ENCODE assay signal across 12 cellular contexts in genomic region chr9:124780060-124780756, GRCh38. TPM values are rescaled to one million over a fixed set of nuclear protein-coding genes. Genes with fewer than 3 reads are reported as not detected.
DNase-seq lines count a peak whose midpoint lies in the region; ATAC-seq, FAIRE-seq and TF ChIP-seq lines count a peak whose summit lies in the region.
"Had no signal": no experiment of that assay in that cellular context is flagged by ENCODE, and none has a peak within 500 bp of the region (broad histone marks: within the 10 kb centered on the region; RNA-seq: fewer than 3 reads in every experiment).

No MANE protein-coding gene starts in this region.

- H3K4me1 Mint-ChIP-seq in T-helper 2 cell treated with Interferon-gamma antibody and Interleukin-4, amounts not matched to agents 5 μg/mL and 100 μg/mL, for 36 hours (ENCODE audit: low read depth) = peaks cover 6% of the 10 kb centered on the region

- H3K4me3 ChIP-seq in Karpas-422 (ENCODE audit: low read length) (no peak overlapping the region), colonic mucosa (no peak overlapping the region), HepG2 (replicated peaks in 1 of 3; ENCODE audit: insufficient read depth in 1 of 3, low read depth in 2 of 3, low read length in 3 of 3) (no peak overlapping the region), stomach smooth muscle (ENCODE audit: low read length in 2 of 2) (no peak overlapping the region)
- H3K4me3 ChIP-seq: cardiac muscle cell had no signal

- no peak for TF ChIP-seq RAD21 in HepG2 (CRISPR knock-in tag; IDR thresholded peaks at IDR 0.05)

- no peaks in the 10 kb centered on the region for H3K36me3 Mint-ChIP-seq in T-helper 2 cell treated with Interferon-gamma antibody and Interleukin-4, amounts not matched to agents 5 μg/mL and 100 μg/mL, for 36 hours (ENCODE audit: low read depth)
- H3K36me3 Mint-ChIP-seq: natural killer cell treated with Interleukin-12 subunit alpha and Interleukin-12 subunit beta and Interleukin-15 and Interleukin-18, amount 100 ng/mL, for 72 hours had no signal

- 25% methylated on average over 3 of the region's 14 CpGs for WGBS in HepG2 (ENCODE audit: low lambda C conversion rate)

- POLR2A ChIA-PET in HepG2 (lab: Yijun Ruan, JAX) = interaction anchor here (1.1 to 1.4 kb wide), 6 partner anchors 15 to 82 kb away, joined by 3 to 7 read pairs (median 4); partner anchors contain the start of genes ARPC5L and WDR38

- H3K9ac ChIP-seq in Karpas-422 (ENCODE audit: low read length) (no peak overlapping the region), colonic mucosa (ENCODE audit: low read depth in 2 of 2, low read length in 2 of 2) (no peak overlapping the region), HepG2 (ENCODE audit: insufficient read depth, low read depth, low read length) (no peak overlapping the region), stomach smooth muscle (ENCODE audit: low read length in 2 of 2) (peak overlapping the region; percentile 26 to 55)

- CTCF ChIA-PET in HepG2 (lab: Yijun Ruan, JAX; ENCODE audit: low intra/inter-chr PET ratio, low total read pairs) = interaction anchor here (4.0 kb wide), 1 partner anchor 72 kb away, joined by 18 read pairs; the partner anchor contains the start of gene WDR38

- no peak overlapping the region for H3K4me3 Mint-ChIP-seq in T-helper 2 cell treated with Interferon-gamma antibody and Interleukin-4, amounts not matched to agents 5 μg/mL and 100 μg/mL, for 36 hours
- H3K4me3 Mint-ChIP-seq: natural killer cell treated with Interleukin-12 subunit alpha and Interleukin-12 subunit beta and Interleukin-15 and Interleukin-18, amount 100 ng/mL, for 72 hours had no signal

- TF ChIP-seq CTCF in colonic mucosa (IDR thresholded peaks at IDR 0.05) (no peak), HepG2 (CRISPR knock-in tag; IDR thresholded peaks at IDR 0.05) (no peak)

- intact Hi-C loops in colonic mucosa (cut with DNase I) (no loop called here), HepG2 (cut with micrococcal nuclease; ENCODE audit: unreplicated experiment) (no loop called here)

- no peak overlapping the region for H3K4me2 ChIP-seq in Karpas-422 (ENCODE audit: low read depth, low read length, poor library complexity, severe bottlenecking)
- peak overlapping the region; percentile 1; the same call in 1 of the 2 replicates for H3K4me2 ChIP-seq in HepG2 (ENCODE audit: low read depth, low read length)

- no TSS peak for BruUV-seq in HepG2 (replicated peaks; lab: Mats Ljungman, UMichigan)

- peaks cover 31% of the 10 kb centered on the region for H3K27me3 Mint-ChIP-seq in T-helper 2 cell treated with Interferon-gamma antibody and Interleukin-4, amounts not matched to agents 5 μg/mL and 100 μg/mL, for 36 hours (ENCODE audit: low read depth)

- H3K27ac ChIP-seq in Karpas-422 (ENCODE audit: low read length) = no peak overlapping the region
- no peak overlapping the region for H3K27ac ChIP-seq in colonic mucosa
- H3K27ac ChIP-seq in HepG2 (ENCODE audit: extremely low read length, insufficient read depth, low read length) = no peak overlapping the region
- H3K27ac ChIP-seq in stomach smooth muscle (ENCODE audit: low read length) = peak overlapping the region; percentile 58
- H3K27ac ChIP-seq: cardiac muscle cell had no signal

- in situ Hi-C loops in HepG2 (cut with HindIII; ENCODE audit: extremely low pct_ligation_motif_present, low pct_unique_long_range_greater_than_20kb) = no loop called here

- TF ChIP-seq POLR2A in HepG2 (IDR thresholded peaks at IDR 0.05; ENCODE audit: insufficient read depth in 1 of 2, low read depth in 2 of 2, low read length in 2 of 2) = no peak

- peak; percentile 29 for DNase-seq in Karpas-422
- DNase-seq in colonic mucosa = peak; percentile 18
- no peak for DNase-seq in HepG2 (ENCODE audit: low spot score)
- no peak for DNase-seq in kidney glomerular epithelial cell (lab: John Stamatoyannopoulos, UW)
- DNase-seq in T-helper 2 cell treated with Interferon-gamma antibody and Interleukin-4, amounts not matched to agents 5 μg/mL and 100 μg/mL, for 36 hours (ENCODE audit: low spot score) = no peak
- DNase-seq: stimulated activated CD4-positive, alpha-beta T cell treated with anti-CD3 and anti-CD28 coated beads, Interleukin-4, amount 100 ng/mL, for 24 hours had no signal

- no peak for FAIRE-seq in HepG2 (lab: Jason Lieb, UNC)
- FAIRE-seq: D721Med had no signal

- H2AFZ ChIP-seq in Karpas-422 (ENCODE audit: low read length) (no peak overlapping the region), HepG2 (ENCODE audit: low read length) (no peak overlapping the region)

- TF ChIP-seq EP300 in HepG2 (IDR thresholded peaks at IDR 0.05; ENCODE audit: low read depth in 2 of 2, low read length in 2 of 2) (no peak), HepG2 (CRISPR knock-in tag; IDR thresholded peaks at IDR 0.05; ENCODE audit: borderline replicate concordance) (no peak)

- H3K9me3 ChIP-seq in Karpas-422 (ENCODE audit: low read length) = no peaks in the 10 kb centered on the region
- H3K9me3 ChIP-seq in colonic mucosa = no peaks in the 10 kb centered on the region
- H3K9me3 ChIP-seq in HepG2 (ENCODE audit: low read length) = no peaks in the 10 kb centered on the region
- H3K9me3 ChIP-seq in stomach smooth muscle (ENCODE audit: control insufficient read depth in 2 of 2, low read length in 2 of 2) = no peaks in the 10 kb centered on the region

- H3K36me3 ChIP-seq in Karpas-422 (ENCODE audit: insufficient read depth, low read length) (no peaks in the 10 kb centered on the region), colonic mucosa (no peaks in the 10 kb centered on the region), HepG2 (replicated peaks in 1 of 2; ENCODE audit: control insufficient read depth in 1 of 2, insufficient read depth in 2 of 2, low read length in 2 of 2) (no peaks in the 10 kb centered on the region), stomach smooth muscle (ENCODE audit: control insufficient read depth in 2 of 2, insufficient read depth in 2 of 2, low read length in 2 of 2) (no peaks in the 10 kb centered on the region)
- H3K36me3 ChIP-seq: cardiac muscle cell had no signal

- H3K9me3 Mint-ChIP-seq in T-helper 2 cell treated with Interferon-gamma antibody and Interleukin-4, amounts not matched to agents 5 μg/mL and 100 μg/mL, for 36 hours = no peaks in the 10 kb centered on the region
- H3K9me3 Mint-ChIP-seq: natural killer cell treated with Interleukin-12 subunit alpha and Interleukin-12 subunit beta and Interleukin-15 and Interleukin-18, amount 100 ng/mL, for 72 hours had no signal

- H3K27me3 ChIP-seq in Karpas-422 (ENCODE audit: low read length) (no peaks in the 10 kb centered on the region), colonic mucosa (peaks cover 17% of the 10 kb centered on the region), HepG2 (ENCODE audit: control insufficient read depth in 1 of 2, insufficient read depth in 2 of 2, low read length in 2 of 2) (peaks cover 2 to 20% of the 10 kb centered on the region in 2 experiments; a peak in 4 of 5 replicates), stomach smooth muscle (ENCODE audit: control insufficient read depth in 1 of 2, insufficient read depth in 2 of 2, low read length in 2 of 2) (no peaks in the 10 kb centered on the region)

- H3K4me1 ChIP-seq in Karpas-422 (ENCODE audit: low read length) (no peaks in the 10 kb centered on the region), colonic mucosa (peaks cover 7% of the 10 kb centered on the region), HepG2 (ENCODE audit: insufficient read depth, low read length) (peaks cover 46% of the 10 kb centered on the region), stomach smooth muscle (ENCODE audit: control insufficient read depth, insufficient read depth, low read length) (peaks cover 49% of the 10 kb centered on the region)

- H3K79me2 ChIP-seq in Karpas-422 (ENCODE audit: low read length) = no peaks in the 10 kb centered on the region
- H3K79me2 ChIP-seq in HepG2 (ENCODE audit: insufficient read depth, low read length) = no peaks in the 10 kb centered on the region

- no peak overlapping the region for H3K27ac Mint-ChIP-seq in T-helper 2 cell treated with Interferon-gamma antibody and Interleukin-4, amounts not matched to agents 5 μg/mL and 100 μg/mL, for 36 hours
- H3K27ac Mint-ChIP-seq: natural killer cell treated with Interleukin-12 subunit alpha and Interleukin-12 subunit beta and Interleukin-15 and Interleukin-18, amount 100 ng/mL, for 72 hours had no signal

- no peaks in the 10 kb centered on the region for H3K9me2 ChIP-seq in Karpas-422 (replicated peaks; ENCODE audit: insufficient read depth, low read length)

- H4K20me1 ChIP-seq in Karpas-422 (ENCODE audit: insufficient read depth, low read depth, low read length) (no peaks in the 10 kb centered on the region), HepG2 (ENCODE audit: insufficient read depth, low read length) (no peaks in the 10 kb centered on the region)

- ATAC-seq in HepG2 (peak; percentile 19; the same call in 2 of the 3 replicates), HG03457 (IDR thresholded peaks at IDR 0.05; ENCODE audit: unreplicated experiment) (no peak), HG03571 (IDR thresholded peaks at IDR 0.05; ENCODE audit: unreplicated experiment) (no peak)
- ATAC-seq: natural killer cell treated with Interleukin-12 subunit alpha and Interleukin-12 subunit beta and Interleukin-15 and Interleukin-18, amount 100 ng/mL, for 72 hours had no signal

RNA-seq across cellular contexts. Expression of gene OLFML2A, which starts 3.3 kb away (rescaled TPM):
- not detected in 2 replicates for total RNA-seq in Karpas-422 (2014; rRNA removed; shearing (Covaris generic); ENCODE audit: low replicate concordance)
- 10 to 100 TPM in 1 of 2 donors, 1 to 10 TPM in 1; 2.9 to 12.1 TPM for total RNA-seq in colonic mucosa
- 0.02 TPM in 1 of 2 replicates, not detected in the other for total RNA-seq in HepG2 (2016; rRNA removed; fragmentation: Illumina TruSeq; extraction: Trizol)
- under 0.01 and 0.09 TPM in 2 replicates for total RNA-seq in HepG2 (2016; cell fraction: cytosol; rRNA removed; fragmentation: Illumina TruSeq; extraction: Trizol; ENCODE audit: low read depth)
- total RNA-seq in HepG2 (2016; cell fraction: insoluble cytoplasmic fraction; rRNA removed; fragmentation: Illumina TruSeq; extraction: Trizol) = 0.02 TPM in 1 of 2 replicates, not detected in the other
- 0.03 TPM in 2 replicates for total RNA-seq in HepG2 (2016; cell fraction: membrane; rRNA removed; fragmentation: Illumina TruSeq; extraction: Trizol)
- 0.06 and 0.09 TPM in 2 replicates for total RNA-seq in HepG2 (2016; cell fraction: nucleus; rRNA removed; fragmentation: Illumina TruSeq; extraction: Trizol)
- polyA plus RNA-seq in HepG2 (2011; rRNA removed) = 0.01 and 0.04 TPM in 2 replicates
- polyA plus RNA-seq in HepG2 (2011; cell fraction: cytosol; rRNA removed) = 0.03 and 0.04 TPM in 2 replicates
- 0.02 and 0.05 TPM in 2 replicates for polyA plus RNA-seq in HepG2 (2011; cell fraction: nucleus; rRNA removed)
- 0.01 TPM in 1 of 2 replicates, not detected in the other for polyA plus RNA-seq in HepG2 (2012)
- not detected in 2 replicates for polyA plus RNA-seq in HepG2 (2016; cell fraction: cytosol; fragmentation: Illumina TruSeq; extraction: Trizol; ENCODE audit: low read depth)
- polyA plus RNA-seq in HepG2 (2016; cell fraction: insoluble cytoplasmic fraction; fragmentation: Illumina TruSeq; extraction: Trizol; ENCODE audit: low read depth) = 0.03 TPM in 1 of 2 replicates, not detected in the other
- not detected in 2 replicates for polyA plus RNA-seq in HepG2 (2016; cell fraction: membrane; fragmentation: Illumina TruSeq; extraction: Trizol; ENCODE audit: low read depth)
- polyA plus RNA-seq in HepG2 (2016; cell fraction: nucleus; fragmentation: Illumina TruSeq; extraction: Trizol; ENCODE audit: insufficient read depth, low read depth) = 0.07 TPM in 1 of 2 replicates, not detected in the other
- polyA minus RNA-seq in HepG2 (2011; rRNA and poly(A)+ RNA removed; ENCODE audit: low replicate concordance) = 0.08 and 2.8 TPM in 2 replicates
- 0.09 and 0.30 TPM in 2 replicates for polyA minus RNA-seq in HepG2 (2011; cell fraction: cytosol; rRNA and poly(A)+ RNA removed)
- 0.12 and 0.26 TPM in 2 replicates for polyA minus RNA-seq in HepG2 (2011; cell fraction: nucleus; rRNA and poly(A)+ RNA removed)
- total RNA-seq: natural killer cell treated with Interleukin-12 subunit alpha and Interleukin-12 subunit beta and Interleukin-15 and Interleukin-18, amount 100 ng/mL, for 72 hours had no signal

RNA-seq across cellular contexts. Expression of gene NR6A1, which starts 9.1 kb away (rescaled TPM):
- total RNA-seq in Karpas-422 (2014; rRNA removed; shearing (Covaris generic); ENCODE audit: low replicate concordance) = 3.1 and 3.2 TPM in 2 replicates
- total RNA-seq in colonic mucosa = 1 to 10 TPM; 4.8 to 4.9 TPM
- 31.5 and 50.9 TPM in 2 replicates for total RNA-seq in HepG2 (2016; rRNA removed; fragmentation: Illumina TruSeq; extraction: Trizol)
- 10.7 and 12.1 TPM in 2 replicates for total RNA-seq in HepG2 (2016; cell fraction: cytosol; rRNA removed; fragmentation: Illumina TruSeq; extraction: Trizol; ENCODE audit: low read depth)
- 28.3 and 52.2 TPM in 2 replicates for total RNA-seq in HepG2 (2016; cell fraction: insoluble cytoplasmic fraction; rRNA removed; fragmentation: Illumina TruSeq; extraction: Trizol)
- 36.7 and 36.8 TPM in 2 replicates for total RNA-seq in HepG2 (2016; cell fraction: membrane; rRNA removed; fragmentation: Illumina TruSeq; extraction: Trizol)
- total RNA-seq in HepG2 (2016; cell fraction: nucleus; rRNA removed; fragmentation: Illumina TruSeq; extraction: Trizol) = 24.3 and 28.3 TPM in 2 replicates
- polyA plus RNA-seq in HepG2 (2011; rRNA removed) = 19.7 and 28.1 TPM in 2 replicates
- polyA plus RNA-seq in HepG2 (2011; cell fraction: cytosol; rRNA removed) = 15.0 and 17.4 TPM in 2 replicates
- polyA plus RNA-seq in HepG2 (2011; cell fraction: nucleus; rRNA removed) = 18.1 and 19.3 TPM in 2 replicates
- polyA plus RNA-seq in HepG2 (2012) = 12.1 and 12.8 TPM in 2 replicates
- 4.2 and 4.9 TPM in 2 replicates for polyA plus RNA-seq in HepG2 (2016; cell fraction: cytosol; fragmentation: Illumina TruSeq; extraction: Trizol; ENCODE audit: low read depth)
- 20.4 and 24.5 TPM in 2 replicates for polyA plus RNA-seq in HepG2 (2016; cell fraction: insoluble cytoplasmic fraction; fragmentation: Illumina TruSeq; extraction: Trizol; ENCODE audit: low read depth)
- 8.8 and 10.3 TPM in 2 replicates for polyA plus RNA-seq in HepG2 (2016; cell fraction: membrane; fragmentation: Illumina TruSeq; extraction: Trizol; ENCODE audit: low read depth)
- polyA plus RNA-seq in HepG2 (2016; cell fraction: nucleus; fragmentation: Illumina TruSeq; extraction: Trizol; ENCODE audit: insufficient read depth, low read depth) = 21.9 and 25.3 TPM in 2 replicates
- 13.7 and 123 TPM in 2 replicates for polyA minus RNA-seq in HepG2 (2011; rRNA and poly(A)+ RNA removed; ENCODE audit: low replicate concordance)
- 35.0 and 40.7 TPM in 2 replicates for polyA minus RNA-seq in HepG2 (2011; cell fraction: cytosol; rRNA and poly(A)+ RNA removed)
- polyA minus RNA-seq in HepG2 (2011; cell fraction: nucleus; rRNA and poly(A)+ RNA removed) = 26.1 and 27.2 TPM in 2 replicates

Comparison
In these comparisons a context has a peak if more than half of its experiments do, and no peak if none do; other contexts are left out.
1. DNase-seq: peak in Karpas-422 (single experiment) and colonic mucosa (single experiment); none in HepG2 (single experiment), kidney glomerular epithelial cell (single experiment) and T-helper 2 cell treated with Interferon-gamma antibody and Interleukin-4, amounts not matched to agents 5 μg/mL and 100 μg/mL, for 36 hours (single experiment).
2. H3K9ac ChIP-seq: peak in stomach smooth muscle (2 of 2); none in Karpas-422 (single experiment), colonic mucosa (0 of 2) and HepG2 (single experiment).